Comparison of ENCODE assay signal across 11 cellular contexts in the genomic region with DNA sequence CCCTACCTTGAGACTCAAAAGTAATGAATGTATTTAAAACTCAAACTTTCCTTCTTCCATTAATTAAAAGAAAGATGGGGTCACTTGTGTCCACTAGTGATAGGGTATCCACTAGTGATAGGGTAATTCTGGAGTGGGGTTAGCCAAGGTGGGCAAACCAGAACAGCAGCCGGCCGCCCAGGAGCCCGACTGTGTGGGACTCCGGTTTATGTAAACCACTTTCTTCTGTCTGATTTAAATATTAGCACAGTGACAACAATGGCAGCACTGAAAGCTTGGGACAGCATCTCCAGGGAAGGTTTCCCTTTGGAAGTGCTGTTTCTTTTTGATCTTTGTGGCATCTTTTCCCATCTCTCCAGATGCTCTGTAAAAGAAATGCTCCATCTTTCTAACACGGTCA. TPM values are rescaled to one million over a fixed set of nuclear protein-coding genes. Genes with fewer than 3 reads are reported as not detected.
A peak's percentile ranks its signal among the peaks of the same experiment; 100 is the strongest.
DNase-seq lines count a peak whose midpoint lies in the region; ATAC-seq and TF ChIP-seq lines count a peak whose summit lies in the region.
"Had no signal": no experiment of that assay in that cellular context is flagged by ENCODE, and none has a peak within 500 bp of the region (broad histone marks: within the 10 kb centered on the region; RNA-seq: fewer than 3 reads in every experiment).

No MANE protein-coding gene starts in this region.

- H3K36me3 ChIP-seq in RWPE2 (ENCODE audit: low read depth) = no peaks in the 10 kb centered on the region

- H3K4me1 ChIP-seq in RWPE2 (ENCODE audit: insufficient read depth, poor library complexity, severe bottlenecking) = peaks cover 35% of the 10 kb centered on the region

- no peaks in the 10 kb centered on the region for H3K9me3 Mint-ChIP-seq in Calu3 (ENCODE audit: low read depth, unreplicated experiment)
- H3K9me3 Mint-ChIP-seq: stimulated activated effector memory CD8-positive, alpha-beta T cell treated with anti-CD3 and anti-CD28 coated beads, Interleukin-12 subunit alpha, Interleukin-12 subunit beta, amount 100 ng/mL, for 72 hours had no signal

- intact Hi-C loops in Calu3 (cut with micrococcal nuclease; ENCODE audit: unreplicated experiment) (loop anchor here (2.0 kb wide), 1 partner anchor 32 kb away; no protein-coding TSS in a partner anchor), head of caudate nucleus (cut with DNase I) (no loop called here)

- H3K9me3 ChIP-seq in RWPE2 (ENCODE audit: severe bottlenecking) = no peaks in the 10 kb centered on the region

- CTCF ChIA-PET in Calu3 (lab: Charles Lee) = interaction anchor here (1.9 kb wide), 1 partner anchor 33 kb away, joined by 4 read pairs; no protein-coding TSS in a partner anchor

- peak overlapping the region; percentile 13 for H3K27ac ChIP-seq in RWPE2 (ENCODE audit: poor library complexity, severe bottlenecking)
- H3K27ac ChIP-seq: foreskin keratinocyte had no signal

- H3K4me1 Mint-ChIP-seq in Calu3 (ENCODE audit: low read depth, unreplicated experiment) = peaks cover 47% of the 10 kb centered on the region

- peaks cover 16% of the 10 kb centered on the region for H3K36me3 Mint-ChIP-seq in Calu3 (ENCODE audit: insufficient read depth, unreplicated experiment)
- H3K36me3 Mint-ChIP-seq: activated naive CD4-positive, alpha-beta T cell treated with anti-CD3 and anti-CD28 coated beads, Interleukin-2, amount 50 U/mL, for 72 hours; stimulated activated effector memory CD8-positive, alpha-beta T cell treated with anti-CD3 and anti-CD28 coated beads, Interleukin-12 subunit alpha, Interleukin-12 subunit beta, amount 100 ng/mL, for 72 hours had no signal

- DNase-seq in Calu3 (no peak), RWPE2 (ENCODE audit: low spot score) (no peak), fibroblast of pulmonary artery (ENCODE audit: low read depth) (no peak), retinal pigment epithelial cell (ENCODE audit: low read depth) (no peak), head of caudate nucleus (no peak), GM10266 (ENCODE audit: extremely low spot score) (no peak), NOMO-1 treated with dmso at 0.1 percent for 144 hours (lab: John Stamatoyannopoulos, UW; ENCODE audit: unreplicated experiment) (no peak)
- DNase-seq: foreskin keratinocyte had no signal

- ATAC-seq in RWPE2 (ENCODE audit: low read depth) = no peak
- no peak for ATAC-seq in GM18511 (IDR thresholded peaks at IDR 0.05; ENCODE audit: unreplicated experiment)

- no TSS peak for BruUV-seq in Calu3 (replicated peaks; lab: Mats Ljungman, UMichigan)

- peak overlapping the region; percentile 84 for H3K4me3 Mint-ChIP-seq in Calu3 (ENCODE audit: low read depth, unreplicated experiment)
- H3K4me3 Mint-ChIP-seq: stimulated activated effector memory CD8-positive, alpha-beta T cell treated with anti-CD3 and anti-CD28 coated beads, Interleukin-12 subunit alpha, Interleukin-12 subunit beta, amount 100 ng/mL, for 72 hours had no signal

- H3K4me3 ChIP-seq in RWPE2 (ENCODE audit: severe bottlenecking) (peak overlapping the region; percentile 57), fibroblast of pulmonary artery (replicated peaks; ENCODE audit: low read depth, low read length) (peak overlapping the region; percentile 44), retinal pigment epithelial cell (ENCODE audit: low read length) (peak overlapping the region; percentile 33)

- no peaks in the 10 kb centered on the region for H3K27me3 ChIP-seq in RWPE2 (ENCODE audit: insufficient read depth, poor library complexity, severe bottlenecking)
- H3K27me3 ChIP-seq: foreskin keratinocyte had no signal

- TF ChIP-seq CTCF in Calu3 (IDR thresholded peaks at IDR 0.05; ENCODE audit: unreplicated experiment) (no peak), RWPE2 (IDR thresholded peaks at IDR 0.05; ENCODE audit: poor library complexity, severe bottlenecking) (no peak), fibroblast of pulmonary artery (IDR thresholded peaks at IDR 0.05; ENCODE audit: low read length, missing control alignments) (no peak), retinal pigment epithelial cell (conservative IDR thresholded peaks at IDR 0.05; ENCODE audit: low read depth, low read length) (no peak), GM10266 (IDR thresholded peaks at IDR 0.05; ENCODE audit: control insufficient read depth, insufficient read depth, low read depth, missing control alignments) (no peak)

- H3K27me3 Mint-ChIP-seq in Calu3 (ENCODE audit: unreplicated experiment) = no peaks in the 10 kb centered on the region

- no peak overlapping the region for H3K27ac Mint-ChIP-seq in Calu3 (ENCODE audit: unreplicated experiment)
- H3K27ac Mint-ChIP-seq: activated naive CD4-positive, alpha-beta T cell treated with anti-CD3 and anti-CD28 coated beads, Interleukin-2, amount 50 U/mL, for 72 hours; stimulated activated effector memory CD8-positive, alpha-beta T cell treated with anti-CD3 and anti-CD28 coated beads, Interleukin-12 subunit alpha, Interleukin-12 subunit beta, amount 100 ng/mL, for 72 hours had no signal

RNA-seq across cellular contexts. Expression of a gene that starts 0.7 kb away (rescaled TPM):
- total RNA-seq in Calu3 (2022) = 5.1 and 6.9 TPM in 2 replicates
